9 cellular contexts compared by ENCODE assay signal in the genomic region with DNA sequence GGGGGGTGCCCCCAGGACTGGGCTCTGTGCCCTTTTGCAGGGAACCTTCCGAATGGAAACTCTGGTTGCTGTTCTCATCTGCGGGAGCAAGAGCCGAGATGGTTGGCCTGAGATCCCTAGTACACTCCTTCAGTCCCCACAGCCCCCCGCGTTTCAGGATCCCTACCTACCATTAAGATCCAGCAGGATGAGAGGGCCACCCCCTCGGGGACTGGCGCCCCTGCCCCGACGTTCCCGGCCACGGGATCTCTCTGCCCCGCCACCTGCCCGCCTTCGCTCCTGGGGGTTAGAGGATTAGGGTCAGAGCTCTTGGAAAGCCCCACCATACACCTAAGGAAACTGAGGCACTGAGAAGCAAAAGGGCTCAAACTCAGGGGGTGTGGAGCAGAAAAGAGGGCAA. TPM values are rescaled to one million over a fixed set of nuclear protein-coding genes. Genes with fewer than 3 reads are reported as not detected.
DNase-seq lines count a peak whose midpoint lies in the region; ATAC-seq, FAIRE-seq and TF ChIP-seq lines count a peak whose summit lies in the region.
"Had no signal": no experiment of that assay in that cellular context is flagged by ENCODE, and none has a peak within 500 bp of the region (broad histone marks: within the 10 kb centered on the region; RNA-seq: fewer than 3 reads in every experiment).

No MANE protein-coding gene starts in this region.

- no peak for FAIRE-seq in kidney (lab: Jason Lieb, UNC)

- intact Hi-C loops in kidney (cut with DNase I), result no loop called here

- H3K9ac ChIP-seq in kidney (ENCODE audit: low read length in 2 of 2), result peak overlapping the region in 1 of 2 donors; percentile 98

- TF ChIP-seq EP300 in suprapubic skin (IDR thresholded peaks at IDR 0.05), result no peak

- peaks cover 38% of the 10 kb centered on the region for H3K4me1 Mint-ChIP-seq in activated T-cell treated with anti-CD3 and anti-CD28 coated beads, Interleukin-2, amount 50 U/mL, for 4 hours (ENCODE audit: low read depth)
- H3K4me1 Mint-ChIP-seq in activated naive CD8-positive, alpha-beta T cell treated with anti-CD3 and anti-CD28 coated beads for 36 hours, result peaks cover 37% of the 10 kb centered on the region

- ATAC-seq in activated T-cell treated with anti-CD3 and anti-CD28 coated beads, Interleukin-2, amount 50 U/mL, for 4 hours, result no peak
- no peak for ATAC-seq in GM18511 (IDR thresholded peaks at IDR 0.05; ENCODE audit: unreplicated experiment)
- ATAC-seq in HG02623 (IDR thresholded peaks at IDR 0.05; ENCODE audit: unreplicated experiment), result no peak

- no peaks in the 10 kb centered on the region for H3K9me3 Mint-ChIP-seq in activated T-cell treated with anti-CD3 and anti-CD28 coated beads, Interleukin-2, amount 50 U/mL, for 4 hours
- H3K9me3 Mint-ChIP-seq in activated naive CD8-positive, alpha-beta T cell treated with anti-CD3 and anti-CD28 coated beads for 36 hours, result no peaks in the 10 kb centered on the region

- peak overlapping the region; percentile 82 for H3K4me3 Mint-ChIP-seq in activated T-cell treated with anti-CD3 and anti-CD28 coated beads, Interleukin-2, amount 50 U/mL, for 4 hours
- peak overlapping the region; percentile 89 for H3K4me3 Mint-ChIP-seq in activated naive CD8-positive, alpha-beta T cell treated with anti-CD3 and anti-CD28 coated beads for 36 hours

- peaks cover 5 to 7% of the 10 kb centered on the region in 2 donors for H3K36me3 ChIP-seq in kidney (ENCODE audit: control insufficient read depth in 1 of 2, insufficient read depth in 2 of 2, low read length in 2 of 2)
- peaks cover 34% of the 10 kb centered on the region for H3K36me3 ChIP-seq in suprapubic skin

- no peak for TF ChIP-seq POLR2A in suprapubic skin (IDR thresholded peaks at IDR 0.05)

- H3K9me3 ChIP-seq in kidney (ENCODE audit: control insufficient read depth in 1 of 2, low read length in 2 of 2) (no peaks in the 10 kb centered on the region), suprapubic skin (no peaks in the 10 kb centered on the region)

- peak overlapping the region; percentile 88 for H3K27ac Mint-ChIP-seq in activated naive CD8-positive, alpha-beta T cell treated with anti-CD3 and anti-CD28 coated beads for 36 hours

- 93% methylated on average over 8 of the region's 14 CpGs for WGBS in suprapubic skin

- DNase-seq in activated T-cell treated with anti-CD3 and anti-CD28 coated beads, Interleukin-2, amount 50 U/mL, for 4 hours, result no peak
- DNase-seq in activated T-cell treated with anti-CD3 and anti-CD28 coated beads, Interleukin-2, amount 50 U/mL, for 48 hours, result no peak
- DNase-seq in activated naive CD8-positive, alpha-beta T cell treated with anti-CD3 and anti-CD28 coated beads for 36 hours, result no peak
- DNase-seq in kidney (peak; percentile 76), suprapubic skin (ENCODE audit: low spot score in 2 of 2) (no peak), NCI-H2029 treated with DMSO at 0.1 percent for 48 hours (lab: John Stamatoyannopoulos, UW) (no peak)
- DNase-seq: COR-L47 had no signal

- H3K4me3 ChIP-seq in kidney (ENCODE audit: low read length in 2 of 2) (peak overlapping the region; percentile 86 to 88), suprapubic skin (peak overlapping the region; percentile 79)

- peaks cover 9% of the 10 kb centered on the region for H3K36me3 Mint-ChIP-seq in activated T-cell treated with anti-CD3 and anti-CD28 coated beads, Interleukin-2, amount 50 U/mL, for 4 hours (ENCODE audit: insufficient read depth)
- peaks cover 3% of the 10 kb centered on the region for H3K36me3 Mint-ChIP-seq in activated naive CD8-positive, alpha-beta T cell treated with anti-CD3 and anti-CD28 coated beads for 36 hours

- H3K27ac ChIP-seq in kidney (ENCODE audit: low read depth in 2 of 2, low read length in 2 of 2) (peak overlapping the region in 1 of 2 donors; percentile 23), suprapubic skin (no peak overlapping the region)

- H3K4me1 ChIP-seq in kidney (ENCODE audit: control insufficient read depth in 1 of 2, insufficient read depth in 1 of 2, low read depth in 1 of 2, low read length in 2 of 2) (peaks cover 23 to 34% of the 10 kb centered on the region in 2 donors), suprapubic skin (peaks cover 48% of the 10 kb centered on the region)

- no peak for TF ChIP-seq CTCF in kidney (IDR thresholded peaks at IDR 0.05; ENCODE audit: borderline replicate concordance, extremely low read depth, insufficient read depth)
- no peak for TF ChIP-seq CTCF in suprapubic skin (IDR thresholded peaks at IDR 0.05)

- no peaks in the 10 kb centered on the region for H3K27me3 Mint-ChIP-seq in activated T-cell treated with anti-CD3 and anti-CD28 coated beads, Interleukin-2, amount 50 U/mL, for 4 hours (ENCODE audit: low read depth)
- H3K27me3 Mint-ChIP-seq in activated naive CD8-positive, alpha-beta T cell treated with anti-CD3 and anti-CD28 coated beads for 36 hours, result no peaks in the 10 kb centered on the region

- H3K27me3 ChIP-seq in suprapubic skin, result no peaks in the 10 kb centered on the region

RNA-seq across cellular contexts. Expression of a gene that starts 1.2 kb away (rescaled TPM):
- total RNA-seq in activated T-cell treated with anti-CD3 and anti-CD28 coated beads, Interleukin-2, amount 50 U/mL, for 4 hours, result 10 to 100 TPM; 22.1 to 24.8 (median 23.7) TPM
- total RNA-seq in activated naive CD8-positive, alpha-beta T cell treated with anti-CD3 and anti-CD28 coated beads for 36 hours, result 10 to 100 TPM; 20.8 to 22.0 TPM
- total RNA-seq in kidney, result 40.0 TPM
- polyA plus RNA-seq in kidney (ENCODE audit: insufficient read depth, low read depth, low replicate concordance), result 77.9 TPM
- 10 to 100 TPM; 32.3 to 47.2 (median 43.9) TPM for total RNA-seq in suprapubic skin

RNA-seq across cellular contexts. Expression of a gene that starts 3.7 kb away (rescaled TPM):
- under 1 TPM; 0.18 to 0.33 (median 0.28) TPM for total RNA-seq in activated T-cell treated with anti-CD3 and anti-CD28 coated beads, Interleukin-2, amount 50 U/mL, for 4 hours
- total RNA-seq in activated naive CD8-positive, alpha-beta T cell treated with anti-CD3 and anti-CD28 coated beads for 36 hours, result under 1 TPM; 0.16 to 0.38 TPM
- total RNA-seq in kidney (7.3 TPM), suprapubic skin (1 to 10 TPM in 1 of 4 donors, under 1 TPM in 3; 0.30 to 1.3 (median 0.71) TPM)
- 13.0 TPM for polyA plus RNA-seq in kidney (ENCODE audit: insufficient read depth, low read depth, low replicate concordance)

RNA-seq across cellular contexts. Expression of a gene that starts 30.7 kb away (rescaled TPM):
- total RNA-seq in activated T-cell treated with anti-CD3 and anti-CD28 coated beads, Interleukin-2, amount 50 U/mL, for 4 hours, result 10 to 100 TPM; 25.8 to 31.3 (median 30.8) TPM
- 10 to 100 TPM; 24.9 to 27.0 TPM for total RNA-seq in activated naive CD8-positive, alpha-beta T cell treated with anti-CD3 and anti-CD28 coated beads for 36 hours
- total RNA-seq in kidney (18.9 TPM), suprapubic skin (10 to 100 TPM; 21.7 to 28.7 (median 24.5) TPM)
- 7.4 TPM for polyA plus RNA-seq in kidney (ENCODE audit: insufficient read depth, low read depth, low replicate concordance)

RNA-seq across cellular contexts. Expression of a gene that starts 56.2 kb away (rescaled TPM):
- total RNA-seq in activated T-cell treated with anti-CD3 and anti-CD28 coated beads, Interleukin-2, amount 50 U/mL, for 4 hours, result 1 to 10 TPM; 1.5 to 3.3 (median 2.8) TPM
- total RNA-seq in activated naive CD8-positive, alpha-beta T cell treated with anti-CD3 and anti-CD28 coated beads for 36 hours, result 1 to 10 TPM; 5.4 to 5.7 TPM
- 23.1 TPM for total RNA-seq in kidney
- polyA plus RNA-seq in kidney (ENCODE audit: insufficient read depth, low read depth, low replicate concordance), result 32.3 TPM
- total RNA-seq in suprapubic skin, result 10 to 100 TPM; 25.7 to 41.0 (median 32.7) TPM
